Comparison of ENCODE assay signal across 1 cellular context in genomic region chr2:63817382-63817781, GRCh38.
TF ChIP-seq lines count a peak whose summit lies in the region.

No MANE protein-coding gene starts in this region.

TF ChIP-seq in liver, 16 proteins besides CTCF, POLR2A, EP300 and RAD21 (continued from another document):
- no peak for TF ChIP-seq REST (IDR thresholded peaks at IDR 0.05)
- TF ChIP-seq ATF3 (IDR thresholded peaks at IDR 0.05) = no peak
- no peak for TF ChIP-seq JUND (IDR thresholded peaks at IDR 0.05)
- TF ChIP-seq TAF1 (conservative IDR thresholded peaks at IDR 0.05) = no peak
- no peak for TF ChIP-seq FOXA1 (IDR thresholded peaks at IDR 0.05)
- no peak for TF ChIP-seq NR2F2 (IDR thresholded peaks at IDR 0.05)
- no peak for TF ChIP-seq YY1 (IDR thresholded peaks at IDR 0.05)
